In genomic region chr3:101888653-101889052, GRCh38 we compare ENCODE assay signal across 26 cellular contexts. TPM values are rescaled to one million over a fixed set of nuclear protein-coding genes. Genes with fewer than 3 reads are reported as not detected.
DNase-seq lines count a peak whose midpoint lies in the region; ATAC-seq and TF ChIP-seq lines count a peak whose summit lies in the region.
"Had no signal": no experiment of that assay in that cellular context is flagged by ENCODE, and none has a peak within 500 bp of the region (broad histone marks: within the 10 kb centered on the region; RNA-seq: fewer than 3 reads in every experiment).

No MANE protein-coding gene starts in this region.

- POLR2A ChIA-PET in HEK293T (lab: Yijun Ruan, JAX) = no interaction called here

- H3F3A ChIP-seq in Loucy (ENCODE audit: low read depth) = peaks cover 4% of the 10 kb centered on the region; the same call in 1 of the 2 replicates

- TF ChIP-seq CTCF in AG10803 (conservative IDR thresholded peaks at IDR 0.05; ENCODE audit: low read length) = no peak
- no peak for TF ChIP-seq CTCF in Loucy (conservative IDR thresholded peaks at IDR 0.05; ENCODE audit: low read length)

- no peaks in the 10 kb centered on the region for H3K9me2 ChIP-seq in Loucy (replicated peaks; ENCODE audit: low read depth, low read length)
- H3K9me2 ChIP-seq: SK-N-SH had no signal

- no peaks in the 10 kb centered on the region for H4K20me1 ChIP-seq in Loucy (ENCODE audit: insufficient read depth, low read length, poor library complexity, severe bottlenecking)

- ATAC-seq in left colon = peak; percentile 87
- ATAC-seq in sciatic nerve = peak; percentile 86
- ATAC-seq in HG03521 (IDR thresholded peaks at IDR 0.05; ENCODE audit: unreplicated experiment) = no peak
- no peak for ATAC-seq in HG02610 (IDR thresholded peaks at IDR 0.05; ENCODE audit: unreplicated experiment)
- ATAC-seq: A549 had no signal

- H3K79me2 ChIP-seq in Loucy (ENCODE audit: insufficient read depth, low read length) = no peaks in the 10 kb centered on the region

- DNase-seq in AG10803 (ENCODE audit: low read depth) = peak; percentile 13
- peak; percentile 42 to 68 for DNase-seq in left colon
- no peak for DNase-seq in sciatic nerve (ENCODE audit: low spot score)
- no peak for DNase-seq in GM19240 (ENCODE audit: insufficient read length, low spot score)
- DNase-seq in HEK293T (ENCODE audit: extremely low spot score) = no peak
- DNase-seq: activated CD4-positive, alpha-beta T cell treated with anti-CD3 and anti-CD28 coated beads, Interleukin-2, amount 10 ng/mL, durations not matched to agents 24 days and 14 days; activated naive CD4-positive, alpha-beta T cell treated with anti-CD3 and anti-CD28 coated beads, Interleukin-2, amount 50 U/mL, for 16 hours; amygdala; BE2C; cortex of kidney; endodermal cell; GDM1; GM23248; KG1; kidney; NCI-H1694; NCI-H2171; NCI-H524 treated with DMSO at 0.1 percent for 48 hours; nucleus accumbens; SK-N-SH; stimulated activated CD4-positive, alpha-beta T cell treated with anti-CD3 and anti-CD28 coated beads, Interleukin-15, amount 100 ng/mL, for 24 hours; stomach had no signal

- peak overlapping the region; percentile 81 for H2AFZ ChIP-seq in Loucy (ENCODE audit: low read length)
- H2AFZ ChIP-seq: GM23248 had no signal

- no peaks in the 10 kb centered on the region for H3K9me3 ChIP-seq in Loucy (ENCODE audit: insufficient read depth, low read depth, low read length)
- H3K9me3 ChIP-seq: A549, BE2C, SK-N-SH, stomach had no signal

- CTCF ChIA-PET in HEK293T (lab: Yijun Ruan, JAX) = no interaction called here

- H3K27me3 ChIP-seq in Loucy (ENCODE audit: insufficient read depth, low read length, poor library complexity, severe bottlenecking) = no peaks in the 10 kb centered on the region
- H3K27me3 ChIP-seq: BE2C, stomach had no signal

- H3K4me3 ChIP-seq in AG10803 (ENCODE audit: low read length) (no peak overlapping the region), Loucy (ENCODE audit: low read length, poor library complexity, severe bottlenecking) (no peak overlapping the region)
- H3K4me3 ChIP-seq: A549, GM23248, stomach had no signal

- H3K36me3 ChIP-seq in Loucy (ENCODE audit: insufficient read depth, low read length) = no peaks in the 10 kb centered on the region
- H3K36me3 ChIP-seq: BE2C, stomach had no signal

- intact Hi-C loops in left colon (cut with DNase I, micrococcal nuclease) = no loop called here
- intact Hi-C loops in sciatic nerve (cut with DNase I) = no loop called here

- H3K4me2 ChIP-seq in Loucy (ENCODE audit: low read depth, low read length, poor library complexity, severe bottlenecking) = peak overlapping the region; percentile 36
- H3K4me2 ChIP-seq: A549, SK-N-SH had no signal

- H3K4me1 ChIP-seq in Loucy (ENCODE audit: insufficient read depth, low read length, poor library complexity, severe bottlenecking) = peaks cover 26% of the 10 kb centered on the region
- H3K4me1 ChIP-seq: A549, BE2C, stomach had no signal

- peak overlapping the region; percentile 33 for H3K9ac ChIP-seq in Loucy (ENCODE audit: low read depth, low read length, poor library complexity, severe bottlenecking)
- H3K9ac ChIP-seq: GM23248, SK-N-SH had no signal

TF ChIP-seq in HEK293T, 16 proteins besides CTCF, POLR2A, EP300 and RAD21:
- no peak for TF ChIP-seq TARDBP (IDR thresholded peaks at IDR 0.05)

RNA-seq across cellular contexts. Expression of gene NFKBIZ, which starts 39.3 kb away (rescaled TPM):
- total RNA-seq in left colon = 100 to 1,000 TPM in 1 of 2 donors, 10 to 100 TPM in 1; 86.5 to 170 TPM
- total RNA-seq in sciatic nerve = 91.6 TPM

Comparison
In these comparisons a context has a peak if more than half of its experiments do, and no peak if none do; other contexts are left out.
1. DNase-seq: peak in AG10803 (single experiment) and left colon (2 of 2); none in sciatic nerve (single experiment), GM19240 (single experiment) and HEK293T (single experiment).
2. ATAC-seq: peak in left colon (single experiment) and sciatic nerve (single experiment); none in HG03521 (single experiment) and HG02610 (single experiment).